ENCODE assay signal across 11 cellular contexts in the genomic region with DNA sequence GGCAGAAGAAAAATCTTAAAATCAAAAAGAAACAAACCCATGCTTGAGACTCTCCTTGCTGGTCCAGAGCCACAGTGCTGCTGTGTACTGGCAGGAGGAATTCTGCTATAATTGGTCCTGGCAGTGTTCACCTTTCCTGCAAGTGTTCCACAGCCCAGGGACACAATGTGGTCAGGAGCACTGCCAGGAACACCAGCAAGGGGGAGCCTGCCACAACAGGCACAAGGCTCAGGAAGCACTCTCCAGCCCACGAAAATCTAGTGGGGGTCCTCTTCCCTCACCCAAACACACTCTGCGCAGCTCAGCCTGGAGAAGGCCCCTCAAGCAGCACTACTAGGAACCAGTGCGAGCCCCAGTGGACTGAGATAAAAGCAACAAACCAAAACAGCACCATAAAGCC.
A peak's percentile ranks its signal among the peaks of the same experiment; 100 is the strongest.
DNase-seq lines count a peak whose midpoint lies in the region; TF ChIP-seq lines count a peak whose summit lies in the region.
"Had no signal": no experiment of that assay in that cellular context is flagged by ENCODE, and none has a peak within 500 bp of the region (broad histone marks: within the 10 kb centered on the region; RNA-seq: fewer than 3 reads in every experiment).

No MANE protein-coding gene starts in this region.

- TF ChIP-seq CTCF in 22Rv1 (IDR thresholded peaks at IDR 0.05) = peak; percentile 24
- TF ChIP-seq CTCF in Loucy (conservative IDR thresholded peaks at IDR 0.05; ENCODE audit: low read length) = peak; percentile 31
- TF ChIP-seq CTCF in kidney epithelial cell (IDR thresholded peaks at IDR 0.05; ENCODE audit: insufficient read depth, low read length, poor library complexity, severe bottlenecking) = peak; percentile 25

- no peak overlapping the region for H3K9ac ChIP-seq in Loucy (ENCODE audit: low read depth, low read length, poor library complexity, severe bottlenecking)
- H3K9ac ChIP-seq: BLaER1 had no signal

- no peaks in the 10 kb centered on the region for H3F3A ChIP-seq in Loucy (ENCODE audit: low read depth)

- H3K4me1 ChIP-seq in Loucy (ENCODE audit: insufficient read depth, low read length, poor library complexity, severe bottlenecking) = no peaks in the 10 kb centered on the region
- H3K4me1 ChIP-seq: BLaER1 had no signal

- intact Hi-C loops in posterior vena cava (cut with DNase I) = no loop called here

- H3K4me3 ChIP-seq in Loucy (ENCODE audit: low read length, poor library complexity, severe bottlenecking) = no peak overlapping the region
- no peak overlapping the region for H3K4me3 ChIP-seq in kidney epithelial cell (ENCODE audit: low read depth, low read length)
- H3K4me3 ChIP-seq: BLaER1, ovary, SK-N-MC had no signal

- DNase-seq in dermis blood vessel endothelial cell (peak; percentile 47), kidney epithelial cell (ENCODE audit: low read depth) (no peak), NCI-H226 (no peak), posterior vena cava (ENCODE audit: low spot score) (no peak), dedifferentiated amniotic fluid mesenchymal stem cell (ENCODE audit: extremely low spot score) (no peak), SKM-1 treated with dmso at 0.1 percent for 144 hours (lab: John Stamatoyannopoulos, UW; ENCODE audit: unreplicated experiment) (no peak)
- DNase-seq: ovary had no signal

- no peak overlapping the region for H3K27ac ChIP-seq in 22Rv1
- H3K27ac ChIP-seq: BLaER1, ovary, SK-N-MC had no signal

- H3K79me2 ChIP-seq in Loucy (ENCODE audit: insufficient read depth, low read length) = 0 out of 2 replicates have a peak, but pooled peaks cover 8% of the 10 kb centered on the region

- H3K27me3 ChIP-seq in Loucy (ENCODE audit: insufficient read depth, low read length, poor library complexity, severe bottlenecking) = no peaks in the 10 kb centered on the region
- H3K27me3 ChIP-seq in kidney epithelial cell (ENCODE audit: control insufficient read depth, insufficient read depth, low read length) = no peaks in the 10 kb centered on the region
- H3K27me3 ChIP-seq: BLaER1, ovary had no signal

- H3K9me3 ChIP-seq in Loucy (ENCODE audit: insufficient read depth, low read depth, low read length) = peaks cover 5% of the 10 kb centered on the region
- H3K9me3 ChIP-seq: ovary had no signal

- no peaks in the 10 kb centered on the region for H4K20me1 ChIP-seq in Loucy (ENCODE audit: insufficient read depth, low read length, poor library complexity, severe bottlenecking)
- H4K20me1 ChIP-seq: BLaER1 had no signal

- H3K9me2 ChIP-seq in Loucy (replicated peaks; ENCODE audit: low read depth, low read length) = no peaks in the 10 kb centered on the region

- H3K4me2 ChIP-seq in Loucy (ENCODE audit: low read depth, low read length, poor library complexity, severe bottlenecking) = no peak overlapping the region
- H3K4me2 ChIP-seq: BLaER1 had no signal

- H2AFZ ChIP-seq in Loucy (ENCODE audit: low read length) = no peak overlapping the region

- H3K36me3 ChIP-seq in Loucy (ENCODE audit: insufficient read depth, low read length) (peaks cover 17% of the 10 kb centered on the region), kidney epithelial cell (ENCODE audit: control insufficient read depth, insufficient read depth, low read length) (no peaks in the 10 kb centered on the region)
- H3K36me3 ChIP-seq: ovary had no signal
